In the genomic region with DNA sequence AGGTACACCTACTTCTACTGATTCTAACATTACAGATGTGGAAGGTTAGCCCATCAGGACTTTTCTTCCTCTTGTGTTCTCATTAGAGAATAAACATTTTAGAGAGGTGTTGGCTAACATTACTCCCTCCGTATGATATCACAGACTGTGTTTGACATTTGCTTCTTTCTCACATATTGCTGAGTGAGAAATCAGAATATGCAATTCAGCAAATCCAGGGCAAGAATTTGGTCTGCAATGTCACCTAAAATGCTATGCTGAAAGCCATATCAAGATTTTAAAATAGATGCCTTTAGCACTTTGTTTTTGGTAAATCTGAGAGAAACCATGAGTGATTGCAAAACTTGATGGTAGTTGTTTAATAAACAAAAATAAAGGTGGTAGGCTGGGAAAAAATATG, we compare ENCODE assay signal across 29 cellular contexts.
"Had no signal": no experiment of that assay in that cellular context is flagged by ENCODE, and none has a peak within 500 bp of the region (broad histone marks: within the 10 kb centered on the region; RNA-seq: fewer than 3 reads in every experiment).

No MANE protein-coding gene starts in this region.

- H3K9me3 ChIP-seq: stomach, suprapubic skin, testis, thoracic aorta, thyroid gland, tibial artery, transverse colon, upper lobe of left lung, upper lobe of right lung, uterus, vagina had no signal

- H3K27me3 ChIP-seq: stomach, suprapubic skin, testis, thyroid gland, tibial artery, tibial nerve, transverse colon, upper lobe of left lung, upper lobe of right lung, uterus, vagina had no signal

- H3K27ac Mint-ChIP-seq: stimulated activated effector memory CD8-positive, alpha-beta T cell treated with anti-CD3 and anti-CD28 coated beads, Interleukin-12 subunit alpha, Interleukin-12 subunit beta, amount 100 ng/mL, for 72 hours; stimulated activated memory B cell treated with anti-CD40 and anti-IgM and Interleukin-4, amounts not matched to agents 10 μg/mL and 1 μg/mL and 100 μg/mL, for 72 hours; stimulated activated naive B cell treated with anti-CD40 and anti-IgM and Interleukin-4, amounts not matched to agents 10 μg/mL and 1 μg/mL and 100 μg/mL, for 72 hours; stimulated activated naive CD8-positive, alpha-beta T cell treated with anti-CD3 and anti-CD28 coated beads, Interleukin-15, amount 100 ng/mL, for 72 hours; stimulated activated naive CD8-positive, alpha-beta T cell treated with anti-CD3 and anti-CD28 coated beads, Interleukin-15, Interleukin-2, amounts not matched to agents 100 ng/mL and 50 ng/mL, for 24 hours; type B pancreatic cell had no signal

- H3K9me3 Mint-ChIP-seq: stimulated activated effector memory CD8-positive, alpha-beta T cell treated with anti-CD3 and anti-CD28 coated beads, Interleukin-12 subunit alpha, Interleukin-12 subunit beta, amount 100 ng/mL, for 72 hours; stimulated activated naive CD8-positive, alpha-beta T cell treated with anti-CD3 and anti-CD28 coated beads, Interleukin-15, amount 100 ng/mL, for 72 hours; type B pancreatic cell had no signal

- H3K36me3 ChIP-seq: stomach, suprapubic skin, thoracic aorta, thyroid gland, tibial artery, tibial nerve, transverse colon, upper lobe of left lung, upper lobe of right lung, uterus, vagina had no signal

- H3K27ac ChIP-seq: stomach, suprapubic skin, testis, thoracic aorta, thyroid gland, tibial artery, tibial nerve, transverse colon, upper lobe of left lung, upper lobe of right lung, uterus, vagina had no signal

- H3K4me3 Mint-ChIP-seq: stimulated activated effector memory CD8-positive, alpha-beta T cell treated with anti-CD3 and anti-CD28 coated beads, Interleukin-12 subunit alpha, Interleukin-12 subunit beta, amount 100 ng/mL, for 72 hours; stimulated activated memory B cell treated with anti-CD40 and anti-IgM and Interleukin-4, amounts not matched to agents 10 μg/mL and 1 μg/mL and 100 μg/mL, for 72 hours; stimulated activated naive B cell treated with anti-CD40 and anti-IgM and Interleukin-4, amounts not matched to agents 10 μg/mL and 1 μg/mL and 100 μg/mL, for 72 hours; stimulated activated naive CD8-positive, alpha-beta T cell treated with anti-CD3 and anti-CD28 coated beads, Interleukin-15, amount 100 ng/mL, for 72 hours; stimulated activated naive CD8-positive, alpha-beta T cell treated with anti-CD3 and anti-CD28 coated beads, Interleukin-15, Interleukin-2, amounts not matched to agents 100 ng/mL and 50 ng/mL, for 24 hours; type B pancreatic cell had no signal

- ATAC-seq: stimulated activated naive B cell treated with anti-CD40 and anti-IgM and Interleukin-4, amounts not matched to agents 10 μg/mL and 1 μg/mL and 100 μg/mL, for 72 hours; stimulated activated naive CD8-positive, alpha-beta T cell treated with anti-CD3 and anti-CD28 coated beads, Interleukin-15, amount 100 ng/mL, for 72 hours; stimulated activated naive CD8-positive, alpha-beta T cell treated with anti-CD3 and anti-CD28 coated beads, Interleukin-15, Interleukin-2, amounts not matched to agents 100 U/mL and 50 U/mL, for 24 hours; upper lobe of right lung had no signal

- H3K4me1 ChIP-seq: stomach, suprapubic skin, testis, thyroid gland, tibial artery, tibial nerve, transverse colon, upper lobe of left lung, upper lobe of right lung, uterus, vagina had no signal

- H3K4me1 Mint-ChIP-seq: stimulated activated effector memory CD8-positive, alpha-beta T cell treated with anti-CD3 and anti-CD28 coated beads, Interleukin-12 subunit alpha, Interleukin-12 subunit beta, amount 100 ng/mL, for 72 hours; stimulated activated memory B cell treated with anti-CD40 and anti-IgM and Interleukin-4, amounts not matched to agents 10 μg/mL and 1 μg/mL and 100 μg/mL, for 72 hours; stimulated activated naive B cell treated with anti-CD40 and anti-IgM and Interleukin-4, amounts not matched to agents 10 μg/mL and 1 μg/mL and 100 μg/mL, for 72 hours; stimulated activated naive CD8-positive, alpha-beta T cell treated with anti-CD3 and anti-CD28 coated beads, Interleukin-15, amount 100 ng/mL, for 72 hours had no signal

- H3K27me3 Mint-ChIP-seq: stimulated activated memory B cell treated with anti-CD40 and anti-IgM and Interleukin-4, amounts not matched to agents 10 μg/mL and 1 μg/mL and 100 μg/mL, for 72 hours; stimulated activated naive B cell treated with anti-CD40 and anti-IgM and Interleukin-4, amounts not matched to agents 10 μg/mL and 1 μg/mL and 100 μg/mL, for 72 hours; stimulated activated naive CD8-positive, alpha-beta T cell treated with anti-CD3 and anti-CD28 coated beads, Interleukin-15, amount 100 ng/mL, for 72 hours; stimulated activated naive CD8-positive, alpha-beta T cell treated with anti-CD3 and anti-CD28 coated beads, Interleukin-15, Interleukin-2, amounts not matched to agents 100 ng/mL and 50 ng/mL, for 24 hours had no signal

- H3K4me3 ChIP-seq: stomach, suprapubic skin, testis, thoracic aorta, thyroid gland, tibial artery, tibial nerve, transverse colon, upper lobe of left lung, upper lobe of right lung, uterus, vagina had no signal

- FAIRE-seq: urothelium cell line had no signal

- DNase-seq: stimulated activated CD4-positive, alpha-beta T cell treated with anti-CD3 and anti-CD28 coated beads, Interleukin-2, amount 100 ng/mL, for 48 hours; stimulated activated CD4-positive, alpha-beta T cell treated with anti-CD3 and anti-CD28 coated beads, Interleukin-4, amount 100 ng/mL, for 1 hour; stimulated activated CD4-positive, alpha-beta T cell treated with anti-CD3 and anti-CD28 coated beads, Interleukin-4, amount 100 ng/mL, for 24 hours; stimulated activated CD4-positive, alpha-beta T cell treated with anti-CD3 and anti-CD28 coated beads, Interleukin-4, amount 100 ng/mL, for 4 hours; stimulated activated CD8-positive, alpha-beta memory T cell treated with anti-CD3 and anti-CD28 coated beads, Interleukin-4, amount 100 ng/mL, for 48 hours; stimulated activated naive B cell treated with anti-CD40 and anti-IgM and Interleukin-4, amounts not matched to agents 10 μg/mL and 1 μg/mL and 100 μg/mL, for 72 hours; stimulated activated naive CD4-positive, alpha-beta T cell; stimulated activated naive CD4-positive, alpha-beta T cell treated with Interleukin-2 at 50 U/mL for 16 hours; stimulated activated naive CD8-positive, alpha-beta T cell treated with anti-CD3 and anti-CD28 coated beads, Interleukin-15, amount 100 ng/mL, for 72 hours; stimulated activated naive CD8-positive, alpha-beta T cell treated with anti-CD3 and anti-CD28 coated beads, Interleukin-15, Interleukin-2, amounts not matched to agents 100 U/mL and 50 U/mL, for 24 hours; stomach; substantia nigra; testis; thyroid gland; tibial artery; transverse colon; trophoblast cell; upper lobe of left lung; upper lobe of right lung; uterus had no signal

- H3K36me3 Mint-ChIP-seq: stimulated activated effector memory CD8-positive, alpha-beta T cell treated with anti-CD3 and anti-CD28 coated beads, Interleukin-12 subunit alpha, Interleukin-12 subunit beta, amount 100 ng/mL, for 72 hours; stimulated activated memory B cell treated with anti-CD40 and anti-IgM and Interleukin-4, amounts not matched to agents 10 μg/mL and 1 μg/mL and 100 μg/mL, for 72 hours; stimulated activated naive B cell treated with anti-CD40 and anti-IgM and Interleukin-4, amounts not matched to agents 10 μg/mL and 1 μg/mL and 100 μg/mL, for 72 hours; type B pancreatic cell had no signal
